ENCODE assay signal across 9 cellular contexts in the genomic region with DNA sequence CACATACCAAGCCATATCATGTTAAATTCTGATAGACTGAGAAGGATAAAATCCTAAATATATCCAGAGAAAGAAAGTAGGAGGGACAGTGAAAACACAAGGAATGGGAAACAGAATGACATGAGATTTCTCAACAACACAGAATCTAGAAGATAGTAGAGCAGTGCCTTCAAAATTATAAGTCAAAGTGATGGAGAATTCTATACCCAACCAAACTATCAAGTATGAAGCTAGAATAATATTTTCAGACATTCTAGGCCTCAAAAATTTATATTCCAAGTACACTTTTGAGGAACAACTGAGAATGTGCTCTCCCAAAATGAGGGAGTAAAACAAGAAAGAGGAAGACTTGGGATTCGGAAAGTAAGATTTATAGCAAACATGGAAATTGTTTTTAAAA. TPM values are rescaled to one million over a fixed set of nuclear protein-coding genes. Genes with fewer than 3 reads are reported as not detected.
"Had no signal": no experiment of that assay in that cellular context is flagged by ENCODE, and none has a peak within 500 bp of the region (broad histone marks: within the 10 kb centered on the region; RNA-seq: fewer than 3 reads in every experiment).

No MANE protein-coding gene starts in this region.

- H3K9ac ChIP-seq: KMS-11 had no signal

- DNase-seq: IMR-90, KBM-7, KG1 had no signal

- H3K4me2 ChIP-seq: KMS-11 had no signal

- FAIRE-seq: HTR-8/SVneo had no signal

- H3K27ac ChIP-seq: HL-60, KMS-11 had no signal

RNA-seq across cellular contexts. Expression of gene MORN5, which starts 55.7 kb away (rescaled TPM):
- total RNA-seq: HT-29, HT1080, IMR-90 had no signal
- polyA plus RNA-seq: IgD-negative memory B cell, IMR-90 had no signal
